8 cellular contexts compared by ENCODE assay signal in genomic region chr6:134247271-134247833, GRCh38.
DNase-seq lines count a peak whose midpoint lies in the region; ATAC-seq, FAIRE-seq and TF ChIP-seq lines count a peak whose summit lies in the region.

No MANE protein-coding gene starts in this region.

- peak overlapping the region; percentile 59 for H3K4me3 Mint-ChIP-seq in activated naive CD8-positive, alpha-beta T cell treated with anti-CD3 and anti-CD28 coated beads, Interleukin-2, amount 50 U/mL, for 24 hours

- peak; percentile 87 for FAIRE-seq in GM12891 (lab: Jason Lieb, UNC)

- H3K4me1 Mint-ChIP-seq in activated naive CD8-positive, alpha-beta T cell treated with anti-CD3 and anti-CD28 coated beads, Interleukin-2, amount 50 U/mL, for 24 hours = peaks cover 57% of the 10 kb centered on the region

- no peaks in the 10 kb centered on the region for H3K27me3 Mint-ChIP-seq in activated naive CD8-positive, alpha-beta T cell treated with anti-CD3 and anti-CD28 coated beads, Interleukin-2, amount 50 U/mL, for 24 hours

- peaks cover 6% of the 10 kb centered on the region for H3K9me3 Mint-ChIP-seq in activated naive CD8-positive, alpha-beta T cell treated with anti-CD3 and anti-CD28 coated beads, Interleukin-2, amount 50 U/mL, for 24 hours

- DNase-seq in GM12891 (ENCODE audit: insufficient read length, low spot score) (peak; percentile 16), SW480 (ENCODE audit: low spot score) (peak; percentile 32), NCI-H1092 treated with DMSO at 0.1 percent for 48 hours (lab: John Stamatoyannopoulos, UW) (no peak), posterior cingulate gyrus (no peak), SIG-M5 treated with dmso at 0.1 percent for 504 hours (lab: John Stamatoyannopoulos, UW; ENCODE audit: unreplicated experiment) (no peak)
- peak; percentile 64 for DNase-seq in activated naive CD8-positive, alpha-beta T cell treated with anti-CD3 and anti-CD28 coated beads, Interleukin-2, amount 50 U/mL, for 24 hours
- DNase-seq in stimulated activated CD4-positive, alpha-beta T cell treated with anti-CD3 and anti-CD28 coated beads, TNF-alpha, amount 100 ng/mL, for 4 hours (ENCODE audit: low read depth in 3 of 3) = peak in 2 of 3 experiments; percentile 30 to 40

- TF ChIP-seq POLR2A in GM12891 (IDR thresholded peaks at IDR 0.05; ENCODE audit: low read depth, low read length) = no peak

- H3K27ac Mint-ChIP-seq in activated naive CD8-positive, alpha-beta T cell treated with anti-CD3 and anti-CD28 coated beads, Interleukin-2, amount 50 U/mL, for 24 hours = peak overlapping the region; percentile 94

- ATAC-seq in HG02610 (IDR thresholded peaks at IDR 0.05; ENCODE audit: unreplicated experiment) = peak; percentile 94
- ATAC-seq in activated naive CD8-positive, alpha-beta T cell treated with anti-CD3 and anti-CD28 coated beads, Interleukin-2, amount 50 U/mL, for 24 hours = peak; percentile 92

- intact Hi-C loops in posterior cingulate gyrus (cut with DNase I) = no loop called here

- no peaks in the 10 kb centered on the region for H3K36me3 Mint-ChIP-seq in activated naive CD8-positive, alpha-beta T cell treated with anti-CD3 and anti-CD28 coated beads, Interleukin-2, amount 50 U/mL, for 24 hours (ENCODE audit: low read depth)

TF ChIP-seq in GM12891, 5 proteins besides CTCF, POLR2A, EP300 and RAD21:
- TF ChIP-seq POLR2AphosphoS5 (IDR thresholded peaks at IDR 0.05; ENCODE audit: low read depth, low read length) = peak; percentile 44; the same call in 1 of the 2 replicates
- peak; percentile 72 for TF ChIP-seq PAX5 (IDR thresholded peaks at IDR 0.05; ENCODE audit: insufficient read depth, low read length, severe bottlenecking)
- no peak for TF ChIP-seq TAF1 (IDR thresholded peaks at IDR 0.05; ENCODE audit: low read depth, low read length)
- peak; percentile 82; the same call in 1 of the 2 replicates for TF ChIP-seq POU2F2 (IDR thresholded peaks at IDR 0.05; ENCODE audit: low read depth, low read length)
- 0 out of 2 replicates have a peak, but pooled peaks have one; percentile 16 for TF ChIP-seq SPI1 (IDR thresholded peaks at IDR 0.05; ENCODE audit: low read depth, low read length)
TF ChIP-seq in GM12891: peak in this region for 4.

Comparison
In these comparisons a context has a peak if more than half of its experiments do, and no peak if none do; other contexts are left out.
1. DNase-seq: peak in GM12891 (single experiment), SW480 (single experiment), activated naive CD8-positive, alpha-beta T cell treated with anti-CD3 and anti-CD28 coated beads, Interleukin-2, amount 50 U/mL, for 24 hours (single experiment) and stimulated activated CD4-positive, alpha-beta T cell treated with anti-CD3 and anti-CD28 coated beads, TNF-alpha, amount 100 ng/mL, for 4 hours (2 of 3); none in NCI-H1092 treated with DMSO at 0.1 percent for 48 hours (single experiment), posterior cingulate gyrus (0 of 10) and SIG-M5 treated with dmso at 0.1 percent for 504 hours (single experiment).